In the genomic region with DNA sequence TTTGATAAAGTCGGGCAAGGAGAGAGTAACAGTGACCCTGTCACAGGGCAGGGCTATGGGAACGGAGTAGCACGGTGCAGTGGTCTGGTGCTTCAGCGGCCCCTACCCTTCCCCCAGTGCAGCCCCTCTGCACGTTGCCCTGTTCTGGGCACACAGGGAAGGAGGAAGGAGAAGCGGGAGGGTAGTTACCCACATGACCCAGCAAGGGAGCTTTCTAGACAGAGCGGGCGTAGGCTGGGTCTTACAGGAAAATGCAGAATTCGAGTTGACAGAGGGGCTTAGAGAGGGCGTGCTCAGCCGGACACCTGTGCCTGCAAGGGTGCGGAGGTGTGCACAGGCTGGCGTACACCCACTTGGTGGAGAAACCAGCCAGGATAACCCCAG, we compare ENCODE assay signal across 18 cellular contexts.
"Had no signal": no experiment of that assay in that cellular context is flagged by ENCODE, and none has a peak within 500 bp of the region (broad histone marks: within the 10 kb centered on the region; RNA-seq: fewer than 3 reads in every experiment).

No MANE protein-coding gene starts in this region.

- DNase-seq: KBM-7, MV-4-11, NCI-H1048, NCI-H1105, NCI-H146, NCI-H1694 treated with DMSO at 0.1 percent for 48 hours, NCI-H1930, NCI-H2081, NCI-H2107, NCI-H2227 treated with DMSO at 0.1 percent for 48 hours, NCI-H524, NCI-H526 treated with DMSO at 0.1 percent for 48 hours, NCI-H774, RPMI8226, SHP77 treated with DMSO at 0.1 percent for 48 hours, SJCRH30 had no signal

- ATAC-seq: Right ventricle myocardium inferior, SK-N-SH treated with all-trans-retinoic acid at 6 μM for 48 hours had no signal
